ENCODE assay signal across 16 cellular contexts in genomic region chr15:92184679-92185230, GRCh38.
DNase-seq lines count a peak whose midpoint lies in the region; ATAC-seq, FAIRE-seq and TF ChIP-seq lines count a peak whose summit lies in the region.
"Had no signal": no experiment of that assay in that cellular context is flagged by ENCODE, and none has a peak within 500 bp of the region (broad histone marks: within the 10 kb centered on the region; RNA-seq: fewer than 3 reads in every experiment).

No MANE protein-coding gene starts in this region.

- H3K4me3 Mint-ChIP-seq in osteocyte (ENCODE audit: unreplicated experiment) = no peak overlapping the region
- H3K4me3 Mint-ChIP-seq in activated T-cell treated with anti-CD3 and anti-CD28 coated beads, Interleukin-2, amount 50 U/mL, for 4 hours = no peak overlapping the region
- H3K4me3 Mint-ChIP-seq: CD8-positive, alpha-beta memory T cell had no signal

- no peak overlapping the region for H2AK5ac ChIP-seq in H1 (ENCODE audit: low read depth, low read length)

- H3K4me1 ChIP-seq in H1 (replicated peaks in 1 of 4; ENCODE audit: control insufficient read depth in 3 of 4, insufficient read depth in 4 of 4, low read length in 3 of 4) = no peaks in the 10 kb centered on the region
- H3K4me1 ChIP-seq: A549, Caco-2 had no signal

- no peaks in the 10 kb centered on the region for H3K36me3 Mint-ChIP-seq in osteocyte (ENCODE audit: unreplicated experiment)
- no peaks in the 10 kb centered on the region for H3K36me3 Mint-ChIP-seq in activated T-cell treated with anti-CD3 and anti-CD28 coated beads, Interleukin-2, amount 50 U/mL, for 4 hours (ENCODE audit: insufficient read depth)
- H3K36me3 Mint-ChIP-seq: CD8-positive, alpha-beta memory T cell had no signal

- H3K79me2 ChIP-seq in H1 (ENCODE audit: control insufficient read depth in 1 of 2, insufficient read depth in 2 of 2, low read length in 2 of 2) = no peaks in the 10 kb centered on the region

- no peaks in the 10 kb centered on the region for H3K9me3 Mint-ChIP-seq in osteocyte (ENCODE audit: unreplicated experiment)
- H3K9me3 Mint-ChIP-seq in activated T-cell treated with anti-CD3 and anti-CD28 coated beads, Interleukin-2, amount 50 U/mL, for 4 hours = no peaks in the 10 kb centered on the region
- H3K9me3 Mint-ChIP-seq: CD8-positive, alpha-beta memory T cell had no signal

- H3K36me3 ChIP-seq in H1 (ENCODE audit: control insufficient read depth in 2 of 4, insufficient read depth in 4 of 4, low read length in 3 of 4) = no peaks in the 10 kb centered on the region
- H3K36me3 ChIP-seq: BLaER1 had no signal

- no peak for TF ChIP-seq EP300 in H1 (IDR thresholded peaks at IDR 0.05; ENCODE audit: borderline replicate concordance in 1 of 2, low read depth in 2 of 2, low read length in 2 of 2)

- no peaks in the 10 kb centered on the region for H3K27me3 Mint-ChIP-seq in osteocyte (ENCODE audit: unreplicated experiment)
- peaks cover 18% of the 10 kb centered on the region for H3K27me3 Mint-ChIP-seq in activated T-cell treated with anti-CD3 and anti-CD28 coated beads, Interleukin-2, amount 50 U/mL, for 4 hours (ENCODE audit: low read depth)

- H3K9ac ChIP-seq in H1 (replicated peaks in 1 of 4; ENCODE audit: extremely low read depth in 1 of 4, low read depth in 3 of 4, low read length in 3 of 4) = no peak overlapping the region
- H3K9ac ChIP-seq: BLaER1, GM23248 had no signal

- no peak overlapping the region for H3K27ac Mint-ChIP-seq in osteocyte (ENCODE audit: unreplicated experiment)
- H3K27ac Mint-ChIP-seq: CD8-positive, alpha-beta memory T cell had no signal

- H3K4me2 ChIP-seq in H1 (ENCODE audit: insufficient read depth in 1 of 2, low read depth in 2 of 2, low read length in 2 of 2) = no peak overlapping the region
- H3K4me2 ChIP-seq: A549, BLaER1 had no signal

- no peak overlapping the region for H3K23ac ChIP-seq in H1 (ENCODE audit: insufficient read length)

- H4K8ac ChIP-seq in H1 (ENCODE audit: extremely low read depth, insufficient read depth, low read length) = no peak overlapping the region

- H2BK12ac ChIP-seq in H1 (ENCODE audit: low read depth, low read length) = no peak overlapping the region

- no peak overlapping the region for H2BK120ac ChIP-seq in H1 (replicated peaks; ENCODE audit: low read depth, low read length)

- H2BK5ac ChIP-seq in H1 (ENCODE audit: low read depth, low read length) = no peak overlapping the region

- 87% methylated on average over 8 of the region's 8 CpGs; no CpG with 5 or more reads in 1 of the 2 experiments for WGBS in H1 (ENCODE audit: extremely low coverage in 1 of 2, insufficient coverage in 1 of 2, insufficient read length in 1 of 2, insufficient replicate concordance in 2 of 2, low coverage in 1 of 2, low lambda C conversion rate in 2 of 2, missing lambda C conversion rate in 1 of 2), 2 experiments

- H4K20me1 ChIP-seq in H1 (replicated peaks in 1 of 2; ENCODE audit: control insufficient read depth in 1 of 2, insufficient read depth in 2 of 2, low read length in 2 of 2) = no peaks in the 10 kb centered on the region
- H4K20me1 ChIP-seq: BLaER1 had no signal

- H3K4me3 ChIP-seq in H1 (ENCODE audit: extremely low read depth in 1 of 4, insufficient read depth in 2 of 4, low read depth in 3 of 4, low read length in 4 of 4) = no peak overlapping the region
- H3K4me3 ChIP-seq: A549, BLaER1, GM23248 had no signal

- POLR2A ChIA-PET in H1 (lab: Charles Lee; ENCODE audit: partially characterized antibody) = no interaction called here

- no peak overlapping the region for H3K18ac ChIP-seq in H1 (ENCODE audit: extremely low read depth, low read length)

- H2BK20ac ChIP-seq in H1 (ENCODE audit: low read length) = no peak overlapping the region

- no peak for FAIRE-seq in H1 (lab: Jason Lieb, UNC)
- FAIRE-seq: A549 had no signal

- H3K27ac ChIP-seq in H1 (ENCODE audit: low read depth, low read length) = no peak overlapping the region
- H3K27ac ChIP-seq: A549, BLaER1, GM23248 had no signal

- peak overlapping the region; percentile 25 for H4K91ac ChIP-seq in H1 (replicated peaks; ENCODE audit: insufficient read length, low read length)

- no peaks in the 10 kb centered on the region for H3K79me1 ChIP-seq in H1 (ENCODE audit: low read depth, low read length)

- H3K4me1 Mint-ChIP-seq in osteocyte (ENCODE audit: unreplicated experiment) = no peaks in the 10 kb centered on the region
- no peaks in the 10 kb centered on the region for H3K4me1 Mint-ChIP-seq in activated T-cell treated with anti-CD3 and anti-CD28 coated beads, Interleukin-2, amount 50 U/mL, for 4 hours (ENCODE audit: low read depth)
- H3K4me1 Mint-ChIP-seq: CD8-positive, alpha-beta memory T cell had no signal

- TF ChIP-seq RAD21 in H1 (IDR thresholded peaks at IDR 0.05 in 1 of 2, conservative IDR thresholded peaks at IDR 0.05 in 1 of 2; ENCODE audit: low read depth in 2 of 2, low read length in 2 of 2) = no peak

- CTCF ChIA-PET in H1 (lab: Charles Lee; ENCODE audit: partially characterized antibody) = interaction anchor here (1.2 kb wide), 1 partner anchor 12 kb away, joined by 3 read pairs; no protein-coding TSS in a partner anchor

- TF ChIP-seq CTCF in H1 (IDR thresholded peaks at IDR 0.05; ENCODE audit: control extremely low read depth in 1 of 3, insufficient read depth in 1 of 3, low read depth in 1 of 3, low read length in 3 of 3) = no peak
- no peak for TF ChIP-seq CTCF in osteocyte (IDR thresholded peaks at IDR 0.05)

- H4K5ac ChIP-seq in H1 (ENCODE audit: insufficient read length, low read depth, low read length) = no peak overlapping the region

- H3K14ac ChIP-seq in H1 (ENCODE audit: insufficient read length) = no peak overlapping the region

- no peaks in the 10 kb centered on the region; a peak in 1 of 7 replicates for H3K27me3 ChIP-seq in H1 (replicated peaks in 1 of 4; ENCODE audit: control insufficient read depth in 3 of 4, extremely low read depth in 1 of 4, insufficient read depth in 3 of 4, low read length in 3 of 4)
- H3K27me3 ChIP-seq: BLaER1 had no signal

- TF ChIP-seq POLR2A in H1 (IDR thresholded peaks at IDR 0.05; ENCODE audit: control extremely low read depth in 1 of 2, low read depth in 2 of 2, low read length in 2 of 2) = no peak

- no peak overlapping the region for H3K4ac ChIP-seq in H1 (replicated peaks; ENCODE audit: insufficient read length, low read depth, low read length)

- in situ Hi-C loops in G401 (cut with HindIII; ENCODE audit: low sequenced_read_pairs) = no loop called here

- H3K9me3 ChIP-seq in H1 (ENCODE audit: insufficient read depth in 2 of 2, low read depth in 1 of 2, low read length in 1 of 2) = no peaks in the 10 kb centered on the region
- H3K9me3 ChIP-seq: A549, BLaER1, Caco-2 had no signal

- no peak overlapping the region for H3K56ac ChIP-seq in H1 (replicated peaks; ENCODE audit: insufficient read length, low read depth, low read length)

- peak; percentile 1 for DNase-seq in AG20443 (ENCODE audit: low spot score)
- DNase-seq in G401 (ENCODE audit: low spot score) = peak; percentile 31
- DNase-seq in H1 (ENCODE audit: low read depth in 1 of 2, low spot score in 2 of 2) = no peak
- DNase-seq in osteocyte (ENCODE audit: extremely low spot score, unreplicated experiment) = peak; percentile 48
- no peak for DNase-seq in NCI-H128 (lab: John Stamatoyannopoulos, UW; ENCODE audit: unreplicated experiment)
- DNase-seq in activated T-cell treated with anti-CD3 and anti-CD28 coated beads, Interleukin-2, amount 50 U/mL, for 4 hours = no peak
- DNase-seq: AML-193; Caco-2; CD8-positive, alpha-beta memory T cell; DND-41; GM23248; H7; IMR-90 had no signal

- H2BK15ac ChIP-seq in H1 (ENCODE audit: low read length) = no peak overlapping the region

- H3K23me2 ChIP-seq in H1 (ENCODE audit: low read depth, low read length) = no peaks in the 10 kb centered on the region

- ATAC-seq in HG03378 (IDR thresholded peaks at IDR 0.05; ENCODE audit: unreplicated experiment) = no peak
- no peak for ATAC-seq in activated T-cell treated with anti-CD3 and anti-CD28 coated beads, Interleukin-2, amount 50 U/mL, for 4 hours
- ATAC-seq: A549 had no signal

- no peak overlapping the region for H2AFZ ChIP-seq in H1 (ENCODE audit: low read length)
- H2AFZ ChIP-seq: GM23248 had no signal

TF ChIP-seq in H1, 55 proteins besides CTCF, POLR2A, EP300 and RAD21:
- TF ChIP-seq, protein P1, sequence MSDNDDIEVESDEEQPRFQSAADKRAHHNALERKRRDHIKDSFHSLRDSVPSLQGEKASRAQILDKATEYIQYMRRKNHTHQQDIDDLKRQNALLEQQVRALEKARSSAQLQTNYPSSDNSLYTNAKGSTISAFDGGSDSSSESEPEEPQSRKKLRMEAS (IDR thresholded peaks at IDR 0.05) = no peak

Comparison
In these comparisons a context has a peak if more than half of its experiments do, and no peak if none do; other contexts are left out.
1. DNase-seq: peak in AG20443 (single experiment), G401 (single experiment) and osteocyte (single experiment); none in H1 (0 of 2), NCI-H128 (single experiment) and activated T-cell treated with anti-CD3 and anti-CD28 coated beads, Interleukin-2, amount 50 U/mL, for 4 hours (single experiment).